27 cellular contexts compared by ENCODE assay signal in the genomic region with DNA sequence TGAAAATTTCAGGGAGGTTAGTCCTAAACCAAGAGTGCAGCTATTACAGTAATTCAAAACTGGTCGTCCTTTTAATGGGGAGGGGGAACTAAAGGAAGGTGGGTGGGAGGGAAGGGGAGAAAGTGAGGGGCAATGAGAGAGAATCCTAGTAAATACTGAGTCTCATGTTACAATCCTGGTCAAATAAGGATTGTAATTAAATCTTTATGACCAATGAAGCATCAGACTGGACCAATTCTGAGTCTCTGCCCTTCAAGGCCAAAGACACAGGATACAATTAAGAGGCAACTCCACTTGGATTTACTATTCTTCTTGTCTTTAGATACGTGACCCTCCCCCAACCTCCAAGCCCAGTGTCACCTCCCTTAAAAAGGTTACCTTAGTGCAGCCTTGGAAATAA.
"Had no signal": no experiment of that assay in that cellular context is flagged by ENCODE, and none has a peak within 500 bp of the region (broad histone marks: within the 10 kb centered on the region; RNA-seq: fewer than 3 reads in every experiment).

No MANE protein-coding gene starts in this region.

- H3K27ac Mint-ChIP-seq: activated CD4-positive, alpha-beta memory T cell treated with anti-CD3 and anti-CD28 coated beads for 36 hours; activated CD4-positive, alpha-beta T cell treated with anti-CD3 and anti-CD28 coated beads for 36 hours; activated CD4-positive, alpha-beta T cell treated with anti-CD3 and anti-CD28 coated beads, Interleukin-2, amount 10 ng/mL, durations not matched to agents 24 days and 14 days; activated CD8-positive, alpha-beta memory T cell treated with anti-CD3 and anti-CD28 coated beads, Interleukin-2, amount 10 ng/mL, durations not matched to agents 7 days and 5 days; activated CD8-positive, alpha-beta T cell treated with anti-CD3 and anti-CD28 coated beads, Interleukin-2, amount 10 ng/mL, durations not matched to agents 7 days and 5 days; activated naive CD4-positive, alpha-beta T cell treated with anti-CD3 and anti-CD28 coated beads for 36 hours; activated naive CD4-positive, alpha-beta T cell treated with anti-CD3 and anti-CD28 coated beads, Interleukin-2, amount 50 U/mL, for 24 hours; activated naive CD8-positive, alpha-beta T cell treated with anti-CD3 and anti-CD28 coated beads for 36 hours; activated naive CD8-positive, alpha-beta T cell treated with anti-CD3 and anti-CD28 coated beads, Interleukin-2, amount 50 U/mL, for 24 hours; activated T-helper 1 cell treated with anti-CD3 and anti-CD28 coated beads, Interleukin-12 subunit alpha, Interleukin-12 subunit beta, Interleukin-2, Interleukin-4 antibody, amounts not matched to agents 30 ng/mL and 10 ng/mL and 1 ng/mL, durations not matched to agents 14 hours and 24 hours and 36 hours; activated T-helper 2 cell treated with anti-CD3 and anti-CD28 coated beads, Interferon-gamma antibody, Interleukin-2, Interleukin-4, amounts not matched to agents 10 μg/mL and 5 μg/mL and 100 μg/mL, durations not matched to agents 14 hours and 24 hours and 36 hours had no signal

- H3K27ac ChIP-seq: adrenal gland, body of pancreas, epithelial cell of prostate, esophagus squamous epithelium, gastroesophageal sphincter had no signal

- H3K4me3 Mint-ChIP-seq: activated CD4-positive, alpha-beta memory T cell treated with anti-CD3 and anti-CD28 coated beads for 36 hours; activated CD4-positive, alpha-beta T cell treated with anti-CD3 and anti-CD28 coated beads for 36 hours; activated CD4-positive, alpha-beta T cell treated with anti-CD3 and anti-CD28 coated beads, Interleukin-2, amount 10 ng/mL, durations not matched to agents 24 days and 14 days; activated CD8-positive, alpha-beta memory T cell treated with anti-CD3 and anti-CD28 coated beads, Interleukin-2, amount 10 ng/mL, durations not matched to agents 7 days and 5 days; activated CD8-positive, alpha-beta T cell treated with anti-CD3 and anti-CD28 coated beads, Interleukin-2, amount 10 ng/mL, durations not matched to agents 7 days and 5 days; activated naive CD4-positive, alpha-beta T cell treated with anti-CD3 and anti-CD28 coated beads for 36 hours; activated naive CD4-positive, alpha-beta T cell treated with anti-CD3 and anti-CD28 coated beads, Interleukin-2, amount 50 U/mL, for 24 hours; activated naive CD8-positive, alpha-beta T cell treated with anti-CD3 and anti-CD28 coated beads for 36 hours; activated naive CD8-positive, alpha-beta T cell treated with anti-CD3 and anti-CD28 coated beads, Interleukin-2, amount 50 U/mL, for 24 hours; activated T-helper 1 cell treated with anti-CD3 and anti-CD28 coated beads, Interleukin-12 subunit alpha, Interleukin-12 subunit beta, Interleukin-2, Interleukin-4 antibody, amounts not matched to agents 30 ng/mL and 10 ng/mL and 1 ng/mL, durations not matched to agents 14 hours and 24 hours and 36 hours had no signal

- H3K36me3 Mint-ChIP-seq: activated CD4-positive, alpha-beta memory T cell treated with anti-CD3 and anti-CD28 coated beads for 36 hours; activated CD8-positive, alpha-beta memory T cell treated with anti-CD3 and anti-CD28 coated beads, Interleukin-2, amount 10 ng/mL, durations not matched to agents 7 days and 5 days; activated naive CD4-positive, alpha-beta T cell treated with anti-CD3 and anti-CD28 coated beads, Interleukin-2, amount 50 U/mL, for 24 hours; activated naive CD8-positive, alpha-beta T cell treated with anti-CD3 and anti-CD28 coated beads for 36 hours had no signal

- H3K4me1 Mint-ChIP-seq: activated CD4-positive, alpha-beta T cell treated with anti-CD3 and anti-CD28 coated beads for 36 hours; activated CD4-positive, alpha-beta T cell treated with anti-CD3 and anti-CD28 coated beads, Interleukin-2, amount 10 ng/mL, durations not matched to agents 24 days and 14 days; activated CD8-positive, alpha-beta memory T cell treated with anti-CD3 and anti-CD28 coated beads, Interleukin-2, amount 10 ng/mL, durations not matched to agents 7 days and 5 days; activated naive CD4-positive, alpha-beta T cell treated with anti-CD3 and anti-CD28 coated beads, Interleukin-2, amount 50 U/mL, for 24 hours; activated naive CD8-positive, alpha-beta T cell treated with anti-CD3 and anti-CD28 coated beads for 36 hours; activated naive CD8-positive, alpha-beta T cell treated with anti-CD3 and anti-CD28 coated beads, Interleukin-2, amount 50 U/mL, for 24 hours had no signal

- H3K27me3 Mint-ChIP-seq: activated CD4-positive, alpha-beta T cell treated with anti-CD3 and anti-CD28 coated beads, Interleukin-2, amount 10 ng/mL, durations not matched to agents 24 days and 14 days; activated CD8-positive, alpha-beta memory T cell treated with anti-CD3 and anti-CD28 coated beads, Interleukin-2, amount 10 ng/mL, durations not matched to agents 7 days and 5 days had no signal

- H3K9me3 ChIP-seq: adrenal gland, body of pancreas, esophagus squamous epithelium, gastroesophageal sphincter had no signal

- H3K4me3 ChIP-seq: adrenal gland, body of pancreas, esophagus squamous epithelium, gastroesophageal sphincter had no signal

- DNase-seq: activated CD4-positive, alpha-beta memory T cell treated with anti-CD3 and anti-CD28 coated beads for 36 hours; activated CD4-positive, alpha-beta T cell treated with anti-CD3 and anti-CD28 coated beads for 36 hours; activated CD4-positive, alpha-beta T cell treated with anti-CD3 and anti-CD28 coated beads, Interleukin-2, amount 10 ng/mL, durations not matched to agents 24 days and 14 days; activated CD4-positive, CD25-positive, alpha-beta regulatory T cell; activated CD4-positive, CD25-positive, alpha-beta regulatory T cell treated with anti-CD3 and anti-CD28 coated beads, Interleukin-2, amount 50 U/mL, for 72 hours; activated CD8-positive, alpha-beta memory T cell treated with anti-CD3 and anti-CD28 coated beads, Interleukin-2, amount 10 ng/mL, durations not matched to agents 7 days and 5 days; activated CD8-positive, alpha-beta memory T cell treated with anti-CD3 and anti-CD28 coated beads, Interleukin-2, amount 50 U/mL, for 4 hours; activated CD8-positive, alpha-beta T cell treated with anti-CD3 and anti-CD28 coated beads, Interleukin-2, amount 10 ng/mL, durations not matched to agents 7 days and 5 days; activated effector memory CD4-positive, alpha-beta T cell treated with anti-CD3 and anti-CD28 coated beads, Interleukin-2, amount 50 U/mL, for 16 hours; activated naive CD4-positive, alpha-beta T cell treated with anti-CD3 and anti-CD28 coated beads for 36 hours; activated naive CD8-positive, alpha-beta T cell treated with anti-CD3 and anti-CD28 coated beads for 36 hours; activated naive CD8-positive, alpha-beta T cell treated with anti-CD3 and anti-CD28 coated beads, Interleukin-2, amount 50 U/mL, for 24 hours; activated T-cell treated with anti-CD3 and anti-CD28 coated beads, Interleukin-2, amount 50 U/mL, for 1 hour; activated T-cell treated with anti-CD3 and anti-CD28 coated beads, Interleukin-2, amount 50 U/mL, for 48 hours; adrenal gland; amygdala; aorta; body of pancreas; effector CD8-positive, alpha-beta T cell; esophagus squamous epithelium; foreskin melanocyte; T-helper 2 cell had no signal

- H3K36me3 ChIP-seq: adrenal gland, esophagus squamous epithelium, gastroesophageal sphincter had no signal

- H3K9me3 Mint-ChIP-seq: activated CD4-positive, alpha-beta memory T cell treated with anti-CD3 and anti-CD28 coated beads for 36 hours; activated CD4-positive, alpha-beta T cell treated with anti-CD3 and anti-CD28 coated beads, Interleukin-2, amount 10 ng/mL, durations not matched to agents 24 days and 14 days; activated naive CD4-positive, alpha-beta T cell treated with anti-CD3 and anti-CD28 coated beads, Interleukin-2, amount 50 U/mL, for 24 hours; activated naive CD8-positive, alpha-beta T cell treated with anti-CD3 and anti-CD28 coated beads for 36 hours; activated naive CD8-positive, alpha-beta T cell treated with anti-CD3 and anti-CD28 coated beads, Interleukin-2, amount 50 U/mL, for 24 hours; activated T-helper 1 cell treated with anti-CD3 and anti-CD28 coated beads, Interleukin-12 subunit alpha, Interleukin-12 subunit beta, Interleukin-2, Interleukin-4 antibody, amounts not matched to agents 30 ng/mL and 10 ng/mL and 1 ng/mL, durations not matched to agents 14 hours and 24 hours and 36 hours; activated T-helper 2 cell treated with anti-CD3 and anti-CD28 coated beads, Interferon-gamma antibody, Interleukin-2, Interleukin-4, amounts not matched to agents 10 μg/mL and 5 μg/mL and 100 μg/mL, durations not matched to agents 14 hours and 24 hours and 36 hours had no signal

- H3K4me1 ChIP-seq: adrenal gland, body of pancreas, gastroesophageal sphincter had no signal

- ATAC-seq: activated CD4-positive, alpha-beta T cell treated with anti-CD3 and anti-CD28 coated beads for 36 hours; activated CD8-positive, alpha-beta memory T cell treated with anti-CD3 and anti-CD28 coated beads, Interleukin-2, amount 10 ng/mL, durations not matched to agents 7 days and 5 days; activated CD8-positive, alpha-beta T cell treated with anti-CD3 and anti-CD28 coated beads, Interleukin-2, amount 10 ng/mL, durations not matched to agents 7 days and 5 days; activated naive CD8-positive, alpha-beta T cell treated with anti-CD3 and anti-CD28 coated beads, Interleukin-2, amount 50 U/mL, for 24 hours; body of pancreas; gastroesophageal sphincter had no signal

- H3K27me3 ChIP-seq: body of pancreas, esophagus squamous epithelium had no signal
